ENCODE assay signal across 37 cellular contexts in the genomic region with DNA sequence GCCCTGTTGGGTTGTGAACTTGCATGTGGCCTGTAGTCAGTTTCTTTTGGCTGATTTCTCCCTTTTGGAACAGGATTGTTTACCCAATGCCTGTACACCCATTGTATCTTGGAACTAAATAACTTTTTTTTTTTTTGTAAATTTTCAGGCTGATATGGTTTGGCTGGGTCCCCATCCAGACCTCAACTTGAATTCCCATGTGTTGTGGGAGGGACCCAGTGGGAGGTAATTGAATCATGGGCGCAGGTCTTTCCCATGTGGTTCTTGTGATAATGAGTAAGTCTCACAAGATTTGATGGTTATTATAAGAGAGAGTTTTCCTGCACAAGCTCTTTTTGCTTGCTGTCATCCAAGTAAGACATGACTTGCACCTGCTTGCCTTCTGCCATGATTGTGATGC.
DNase-seq lines count a peak whose midpoint lies in the region; ATAC-seq, FAIRE-seq and TF ChIP-seq lines count a peak whose summit lies in the region.
"Had no signal": no experiment of that assay in that cellular context is flagged by ENCODE, and none has a peak within 500 bp of the region (broad histone marks: within the 10 kb centered on the region; RNA-seq: fewer than 3 reads in every experiment).

No MANE protein-coding gene starts in this region.

- H3K4me1 ChIP-seq in astrocyte (ENCODE audit: insufficient read depth, low read length): no peaks in the 10 kb centered on the region
- H3K4me1 ChIP-seq: A549; BE2C; BLaER1; BLaER1 treated with 17β-estradiol and CSF1 and Interleukin-3, amounts not matched to agents 10 nM and 100 nM; Caco-2 had no signal

- no peak for ATAC-seq in HG03342 (IDR thresholded peaks at IDR 0.05; ENCODE audit: unreplicated experiment)
- ATAC-seq: A549; CD8-positive, alpha-beta T cell had no signal

- no peak overlapping the region for H3K4me2 ChIP-seq in astrocyte (ENCODE audit: low read length)
- H3K4me2 ChIP-seq: A549; BLaER1; BLaER1 treated with 17β-estradiol and CSF1 and Interleukin-3, amounts not matched to agents 10 nM and 100 nM had no signal

- in situ Hi-C loops in astrocyte of the cerebellum (cut with HindIII; ENCODE audit: low sequenced_read_pairs): no loop called here
- in situ Hi-C loops in astrocyte of the spinal cord (cut with HindIII; ENCODE audit: low sequenced_read_pairs): no loop called here

- H3K36me3 ChIP-seq in astrocyte (ENCODE audit: insufficient read depth, low read length): no peaks in the 10 kb centered on the region
- H3K36me3 ChIP-seq: BE2C; BLaER1; BLaER1 treated with 17β-estradiol and CSF1 and Interleukin-3, amounts not matched to agents 10 nM and 100 nM had no signal

- no peaks in the 10 kb centered on the region for H3K36me3 Mint-ChIP-seq in astrocyte (ENCODE audit: low read depth, unreplicated experiment)
- H3K36me3 Mint-ChIP-seq: CD14-positive monocyte; CD4-positive, alpha-beta memory T cell; CD4-positive, CD25-positive, alpha-beta regulatory T cell; CD8-positive, alpha-beta memory T cell; CD8-positive, alpha-beta T cell had no signal

- H3K9me3 ChIP-seq in astrocyte (ENCODE audit: insufficient read depth, low read depth, low read length): no peaks in the 10 kb centered on the region
- H3K9me3 ChIP-seq: A549, BE2C, Caco-2 had no signal

- no peak overlapping the region for H3K27ac Mint-ChIP-seq in astrocyte (ENCODE audit: unreplicated experiment)
- H3K27ac Mint-ChIP-seq: B cell; CD14-positive monocyte; CD4-positive, alpha-beta memory T cell; CD4-positive, alpha-beta T cell; CD8-positive, alpha-beta memory T cell; CD8-positive, alpha-beta T cell had no signal

- H3K79me2 ChIP-seq in astrocyte (ENCODE audit: insufficient read depth, low read length): no peaks in the 10 kb centered on the region

- no peak overlapping the region for H3K27ac ChIP-seq in astrocyte (ENCODE audit: low read depth, low read length)
- H3K27ac ChIP-seq: 22Rv1; A549; BLaER1; BLaER1 treated with 17β-estradiol and CSF1 and Interleukin-3, amounts not matched to agents 10 nM and 100 nM; C4-2B had no signal

- H3K4me1 Mint-ChIP-seq in astrocyte (ENCODE audit: low read depth, unreplicated experiment): no peaks in the 10 kb centered on the region
- H3K4me1 Mint-ChIP-seq: B cell; CD14-positive monocyte; CD4-positive, alpha-beta memory T cell; CD4-positive, CD25-positive, alpha-beta regulatory T cell; CD8-positive, alpha-beta memory T cell had no signal

- H3K4me3 ChIP-seq in astrocyte (ENCODE audit: insufficient read depth, low read depth, low read length) (no peak overlapping the region), astrocyte of the cerebellum (ENCODE audit: low read depth, low read length) (no peak overlapping the region), astrocyte of the spinal cord (ENCODE audit: low read depth, low read length) (no peak overlapping the region)
- H3K4me3 ChIP-seq: A549; BLaER1; BLaER1 treated with 17β-estradiol and CSF1 and Interleukin-3, amounts not matched to agents 10 nM and 100 nM had no signal

- TF ChIP-seq CTCF in astrocyte (IDR thresholded peaks at IDR 0.05; ENCODE audit: insufficient read depth, low read depth, low read length): no peak
- TF ChIP-seq CTCF in astrocyte of the cerebellum (IDR thresholded peaks at IDR 0.05; ENCODE audit: low read depth, low read length, missing control alignments): no peak
- TF ChIP-seq CTCF in astrocyte of the spinal cord (IDR thresholded peaks at IDR 0.05; ENCODE audit: low read depth, low read length): no peak

- no peak overlapping the region for H2AFZ ChIP-seq in astrocyte (ENCODE audit: low read depth, low read length)

- H3K27me3 ChIP-seq in astrocyte (ENCODE audit: insufficient read depth, low read length): no peaks in the 10 kb centered on the region
- H3K27me3 ChIP-seq: BE2C; BLaER1; BLaER1 treated with 17β-estradiol and CSF1 and Interleukin-3, amounts not matched to agents 10 nM and 100 nM had no signal

- no peaks in the 10 kb centered on the region for H4K20me1 ChIP-seq in astrocyte (ENCODE audit: insufficient read depth, low read length)
- H4K20me1 ChIP-seq: BLaER1; BLaER1 treated with 17β-estradiol and CSF1 and Interleukin-3, amounts not matched to agents 10 nM and 100 nM had no signal

- H3K27me3 Mint-ChIP-seq in astrocyte (ENCODE audit: low read depth, unreplicated experiment): no peaks in the 10 kb centered on the region
- H3K27me3 Mint-ChIP-seq: B cell; CD4-positive, alpha-beta memory T cell; CD4-positive, alpha-beta T cell; CD4-positive, CD25-positive, alpha-beta regulatory T cell; CD8-positive, alpha-beta memory T cell had no signal

- no peak for FAIRE-seq in astrocyte (lab: Jason Lieb, UNC)
- no peak for FAIRE-seq in frontal cortex (lab: Jason Lieb, UNC)
- FAIRE-seq: A204.1, A549, D721Med had no signal

- no peak overlapping the region for H3K9ac ChIP-seq in astrocyte (ENCODE audit: low read length)
- H3K9ac ChIP-seq: BLaER1; BLaER1 treated with 17β-estradiol and CSF1 and Interleukin-3, amounts not matched to agents 10 nM and 100 nM had no signal

- DNase-seq in astrocyte (ENCODE audit: low read depth): peak; percentile 15
- DNase-seq in astrocyte of the cerebellum (ENCODE audit: low read depth): peak; percentile 62
- peak; percentile 40 for DNase-seq in astrocyte of the hippocampus (ENCODE audit: low read depth, low spot score)
- DNase-seq in astrocyte of the spinal cord (ENCODE audit: low read depth, low spot score): peak; percentile 67
- no peak for DNase-seq in frontal cortex (ENCODE audit: low spot score in 2 of 2)
- DNase-seq in Kasumi-1 (lab: John Stamatoyannopoulos, UW): no peak
- no peak for DNase-seq in nucleus accumbens (lab: John Stamatoyannopoulos, UW)
- DNase-seq: 8988T; ACHN; AML-193; BE2C; C1 segment of cervical spinal cord; Caco-2; Calu3; CD4-positive, alpha-beta memory T cell; CD4-positive, alpha-beta T cell; CD4-positive, CD25-positive, alpha-beta regulatory T cell; CD8-positive, alpha-beta memory T cell; CD8-positive, alpha-beta T cell; COR-L47; DMS 273 treated with DMSO at 0.1 percent for 48 hours; DMS153; DMS53; DMS79; DMS79 treated with DMSO at 0.1 percent for 48 hours; DND-41; EL had no signal

- no peaks in the 10 kb centered on the region for H3K9me3 Mint-ChIP-seq in astrocyte (ENCODE audit: unreplicated experiment)

- no peak overlapping the region for H3K4me3 Mint-ChIP-seq in astrocyte (ENCODE audit: unreplicated experiment)
- H3K4me3 Mint-ChIP-seq: B cell; CD14-positive monocyte; CD4-positive, alpha-beta memory T cell; CD4-positive, alpha-beta T cell; CD4-positive, CD25-positive, alpha-beta regulatory T cell; CD8-positive, alpha-beta memory T cell; CD8-positive, alpha-beta T cell had no signal

Comparison
In these comparisons a context has a peak if more than half of its experiments do, and no peak if none do; other contexts are left out.
1. DNase-seq: peak in astrocyte (single experiment), astrocyte of the cerebellum (single experiment), astrocyte of the hippocampus (single experiment) and astrocyte of the spinal cord (single experiment); none in frontal cortex (0 of 2), Kasumi-1 (0 of 2) and nucleus accumbens (0 of 56).